ENCODE assay signal across 28 cellular contexts in genomic region chr3:46245155-46245554, GRCh38. TPM values are rescaled to one million over a fixed set of nuclear protein-coding genes. Genes with fewer than 3 reads are reported as not detected.
"Had no signal": no experiment of that assay in that cellular context is flagged by ENCODE, and none has a peak within 500 bp of the region (broad histone marks: within the 10 kb centered on the region; RNA-seq: fewer than 3 reads in every experiment).

No MANE protein-coding gene starts in this region.

- DNase-seq: effector CD8-positive, alpha-beta T cell; heart left ventricle; hippocampal formation; left colon; mucosa of descending colon; natural killer cell; sigmoid colon; stimulated activated CD4-positive, alpha-beta T cell treated with anti-CD3 and anti-CD28 coated beads, Interleukin-2, amount 100 ng/mL, for 24 hours; stimulated activated CD4-positive, alpha-beta T cell treated with anti-CD3 and anti-CD28 coated beads, Interleukin-4, amount 100 ng/mL, for 4 hours; stimulated activated naive B cell treated with anti-CD40 and anti-IgM and Interleukin-4, amounts not matched to agents 10 μg/mL and 1 μg/mL and 100 μg/mL, for 72 hours; stimulated activated naive CD8-positive, alpha-beta T cell treated with anti-CD3 and anti-CD28 coated beads, Interleukin-15, amount 100 ng/mL, for 72 hours; testis had no signal

- H3K9me3 ChIP-seq: heart left ventricle, mucosa of descending colon, right atrium auricular region, sigmoid colon, testis, tibial nerve had no signal

- H3K36me3 ChIP-seq: heart left ventricle, right atrium auricular region, sigmoid colon, tibial nerve had no signal

- H3K27ac ChIP-seq: coronary artery, heart left ventricle, right atrium auricular region, sigmoid colon, skin epidermis, testis, tibial nerve had no signal

- H3K4me1 ChIP-seq: right atrium auricular region, sigmoid colon, testis had no signal

- ATAC-seq: heart left ventricle; left colon; mucosa of descending colon; natural killer cell; stimulated activated naive B cell treated with anti-CD40 and anti-IgM and Interleukin-4, amounts not matched to agents 10 μg/mL and 1 μg/mL and 100 μg/mL, for 72 hours; stimulated activated naive CD8-positive, alpha-beta T cell treated with anti-CD3 and anti-CD28 coated beads, Interleukin-15, amount 100 ng/mL, for 72 hours had no signal

- H3K4me3 ChIP-seq: coronary artery, heart left ventricle, mucosa of descending colon, right atrium auricular region, sigmoid colon, skin epidermis, testis, tibial nerve had no signal

- H3K27me3 ChIP-seq: right atrium auricular region, sigmoid colon, testis, tibial nerve had no signal

RNA-seq across cellular contexts. Expression of gene CCR3, which starts 2.9 kb away (rescaled TPM):
- total RNA-seq: dermis microvascular lymphatic vessel endothelial cell, frontal cortex, glomerular endothelial cell, kidney epithelial cell, lung microvascular endothelial cell, mesenteric fat pad, myocyte, neural crest cell, osteocyte, posterior vena cava, right atrium auricular region, sigmoid colon, subcutaneous adipose tissue, testis, tibial nerve, urinary bladder had no signal

RNA-seq across cellular contexts. Expression of gene CCR1, which starts 37.0 kb away (rescaled TPM):
- total RNA-seq: dermis microvascular lymphatic vessel endothelial cell, glomerular endothelial cell, kidney epithelial cell, lung microvascular endothelial cell, osteocyte had no signal
